Comparison of ENCODE assay signal across 8 cellular contexts in the genomic region with DNA sequence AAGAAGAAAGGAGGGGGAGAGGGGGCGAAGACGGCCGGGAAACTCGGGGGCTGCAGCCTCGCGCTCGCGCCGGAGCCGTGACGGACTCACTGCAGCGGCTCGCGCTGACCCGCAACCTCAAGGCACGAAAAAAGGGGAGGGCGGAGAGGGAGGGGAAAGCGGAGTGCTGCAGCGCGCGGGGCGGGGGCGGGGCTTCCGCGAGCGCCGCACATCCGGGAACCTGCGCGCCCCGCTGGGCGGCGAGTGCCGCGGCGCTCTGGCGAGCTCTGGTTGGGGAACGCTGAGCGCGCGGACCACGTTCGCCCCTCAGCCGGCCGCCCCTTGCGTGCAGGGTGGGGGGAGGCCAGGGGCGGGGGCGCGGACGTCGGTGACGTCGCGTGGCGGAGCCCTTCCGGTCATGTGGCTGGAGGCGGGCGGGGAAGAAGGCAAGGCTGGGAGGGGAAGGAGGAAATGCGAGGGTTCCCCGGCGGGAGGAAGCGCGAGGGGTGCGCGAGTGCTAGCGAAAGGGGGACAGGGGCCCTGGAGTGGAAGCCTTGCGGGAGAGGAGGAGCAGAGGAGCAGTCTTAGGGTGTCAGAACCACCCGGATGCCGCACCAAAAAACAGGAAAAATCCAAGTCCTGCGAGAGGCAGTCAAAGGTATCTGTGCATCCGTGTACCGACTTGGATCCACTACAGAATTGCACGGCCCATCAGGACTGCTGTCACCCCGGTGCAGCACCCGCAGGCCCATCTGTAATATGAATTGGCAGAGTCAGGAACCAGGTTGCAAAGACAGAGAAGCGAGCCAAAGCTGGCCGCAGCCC. TPM values are rescaled to one million over a fixed set of nuclear protein-coding genes. Genes with fewer than 3 reads are reported as not detected.
DNase-seq lines count a peak whose midpoint lies in the region; ATAC-seq, FAIRE-seq and TF ChIP-seq lines count a peak whose summit lies in the region.

A gene with protein sequence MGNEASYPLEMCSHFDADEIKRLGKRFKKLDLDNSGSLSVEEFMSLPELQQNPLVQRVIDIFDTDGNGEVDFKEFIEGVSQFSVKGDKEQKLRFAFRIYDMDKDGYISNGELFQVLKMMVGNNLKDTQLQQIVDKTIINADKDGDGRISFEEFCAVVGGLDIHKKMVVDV (minus strand): TSS at position 126 of the 804 bp plus-strand sequence. CDS start 405 bp downstream, outside the sequence.

- H3K4me3 ChIP-seq in adrenal gland = peak within 1 kb of the TSS; percentile 48 to 96 (median 86)
- peak within 1 kb of the TSS; percentile 45 to 93 (median 80) for H3K4me3 ChIP-seq in heart left ventricle
- H3K4me3 ChIP-seq in transverse colon = peak within 1 kb of the TSS; percentile 74 to 97 (median 82)

- in situ Hi-C loops in transverse colon (cut with MboI; ENCODE audit: low pct_ligation_motif_present in 1 of 4, low pct_unique_long_range_greater_than_20kb in 1 of 4, low sequenced_read_pairs in 3 of 4) = no loop called here

- TF ChIP-seq CTCF in adrenal gland (IDR thresholded peaks at IDR 0.05) (no peak), heart left ventricle (IDR thresholded peaks at IDR 0.05) (no peak), transverse colon (IDR thresholded peaks at IDR 0.05) (no peak)

- intact Hi-C loops in adrenal gland (cut with DNase I) = loop anchor here in 1 of 2 donors (5.0 to 10.0 kb wide), 2 partner anchors 95 to 128 kb away; partner anchors contain the start of gene PNO1
- intact Hi-C loops in heart left ventricle (cut with DNase I) = loop anchor here in 8 of 10 donors (1.0 to 10.0 kb wide), 10 partner anchors 30 to 190 kb away; partner anchors contain the start of genes PNO1 (in 6 of the 8), C1D (in 1 of the 8) and CNRIP1 (in 1 of the 8)
- intact Hi-C loops in transverse colon (cut with DNase I; ENCODE audit: low total_unique reads) = loop anchor here (5.0 kb wide), 1 partner anchor 55 kb away; no protein-coding TSS in a partner anchor

- FAIRE-seq in GM12892 (lab: Jason Lieb, UNC) = peak; percentile 100

- no peaks in the 10 kb centered on the region for H3K27me3 ChIP-seq in adrenal gland
- no peaks in the 10 kb centered on the region for H3K27me3 ChIP-seq in heart left ventricle
- no peaks in the 10 kb centered on the region for H3K27me3 ChIP-seq in transverse colon

- TF ChIP-seq EP300 in transverse colon (IDR thresholded peaks at IDR 0.05; ENCODE audit: low read depth) = peak; percentile 69

- ATAC-seq in HG02840 (IDR thresholded peaks at IDR 0.05; ENCODE audit: low FRiP score, unreplicated experiment) = peak; percentile 73
- ATAC-seq in heart left ventricle = peak; percentile 95 to 98 (median 96)

- H3K36me3 ChIP-seq in adrenal gland (replicated peaks in 1 of 2) (no peaks in the 10 kb centered on the region), heart left ventricle (peaks cover 0 to 5% (median 0%) of the 10 kb centered on the region in 9 donors), transverse colon (no peaks in the 10 kb centered on the region)

- peak; percentile 94 for TF ChIP-seq POLR2A in GM12892 (IDR thresholded peaks at IDR 0.05; ENCODE audit: low read depth, low read length)
- peak; percentile 88 to 94 for TF ChIP-seq POLR2A in adrenal gland (IDR thresholded peaks at IDR 0.05)
- peak in 1 of 2 donors; percentile 80 for TF ChIP-seq POLR2A in heart left ventricle (IDR thresholded peaks at IDR 0.05)
- TF ChIP-seq POLR2A in transverse colon (IDR thresholded peaks at IDR 0.05) = peak; percentile 96

- DNase-seq in GM12892 (ENCODE audit: insufficient read length) (peak; percentile 65), NCI-H146 (lab: John Stamatoyannopoulos, UW) (peak; percentile 96), T-helper 1 cell (peak; percentile 91 to 98 (median 93)), adrenal gland (peak; percentile 95 to 97 (median 96)), heart left ventricle (peak; percentile 97 to 98 (median 97)), pons (ENCODE audit: low spot score) (peak; percentile 96), transverse colon (peak; percentile 96)

- H3K4me1 ChIP-seq in adrenal gland (replicated peaks in 1 of 2) = peaks cover 18 to 42% of the 10 kb centered on the region in 2 donors
- peaks cover 9 to 64% (median 41%) of the 10 kb centered on the region in 12 donors for H3K4me1 ChIP-seq in heart left ventricle
- H3K4me1 ChIP-seq in transverse colon = peaks cover 23 to 42% (median 39%) of the 10 kb centered on the region in 4 donors

- H3K9me3 ChIP-seq in adrenal gland (replicated peaks in 1 of 3) = no peaks in the 10 kb centered on the region
- H3K9me3 ChIP-seq in heart left ventricle = no peaks in the 10 kb centered on the region
- no peaks in the 10 kb centered on the region for H3K9me3 ChIP-seq in transverse colon

- H3K27ac ChIP-seq in adrenal gland (peak within 1 kb of the TSS; percentile 86 to 100 (median 96)), heart left ventricle (peak within 1 kb of the TSS; percentile 89 to 97 (median 94)), transverse colon (peak within 1 kb of the TSS; percentile 98 to 100 (median 98))

- 0 to 1% (median 0%) methylated on average over 52 to 77 of the region's 77 CpGs for WGBS in adrenal gland, 4 donors
- WGBS in heart left ventricle, 4 donors = 0 to 1% (median 0%) methylated on average over 39 to 77 of the region's 77 CpGs
- 0 to 1% methylated on average over 26 to 55 of the region's 77 CpGs for WGBS in transverse colon (ENCODE audit: low coverage in 1 of 2), 2 donors

RNA-seq across cellular contexts. Expression of the gene that starts here (rescaled TPM):
- polyA plus RNA-seq in GM12892 (2012; ENCODE audit: missing spikeins) = 38.6 TPM
- 100 to 1,000 TPM in 1 of 8 donors, 10 to 100 TPM in 7; 26.4 to 169 (median 63.7) TPM for total RNA-seq in adrenal gland
- polyA plus RNA-seq in adrenal gland = 10 to 100 TPM; 11.8 to 68.4 (median 13.3) TPM
- total RNA-seq in heart left ventricle = 10 to 100 TPM; 13.8 to 50.9 (median 35.3) TPM
- polyA plus RNA-seq in heart left ventricle = 10 to 100 TPM; 13.4 to 22.6 TPM
- total RNA-seq in transverse colon = 10 to 100 TPM in 3 of 4 donors, 1 to 10 TPM in 1; 9.2 to 32.2 (median 28.1) TPM

Comparison
In these comparisons a context has a peak if more than half of its experiments do, and no peak if none do; other contexts are left out.
1. Peak in every context shown above with its lines: DNase-seq, ATAC-seq, H3K4me3 ChIP-seq and H3K27ac ChIP-seq.